In genomic region chr1:200636681-200637080, GRCh38 we compare ENCODE assay signal across 29 cellular contexts.
"Had no signal": no experiment of that assay in that cellular context is flagged by ENCODE, and none has a peak within 500 bp of the region (broad histone marks: within the 10 kb centered on the region; RNA-seq: fewer than 3 reads in every experiment).

No MANE protein-coding gene starts in this region.

- H3K27ac ChIP-seq: coronary artery, dorsolateral prefrontal cortex, epithelial cell of prostate, esophagus muscularis mucosa, esophagus squamous epithelium, foreskin keratinocyte, gastrocnemius medialis, gastroesophageal sphincter, heart left ventricle, heart right ventricle, hepatocyte had no signal

- H3K9me3 Mint-ChIP-seq: dendritic cell treated with granulocyte-macrophage colony-stimulating factor and Interleukin-4, amounts not matched to agents 40 ng/mL and 50 ng/mL, for 4 days; effector memory CD8-positive, alpha-beta T cell; endodermal cell had no signal

- ATAC-seq: effector memory CD8-positive, alpha-beta T cell; esophagus mucosa; foreskin keratinocyte; gastrocnemius medialis; gastroesophageal sphincter; heart left ventricle; heart right ventricle had no signal

- H3K4me2 ChIP-seq: hepatocyte had no signal

- H2AFZ ChIP-seq: hepatocyte had no signal

- H3K9me3 ChIP-seq: esophagus muscularis mucosa, esophagus squamous epithelium, gastrocnemius medialis, gastroesophageal sphincter, heart left ventricle, heart right ventricle had no signal

- H3K27me3 ChIP-seq: dorsolateral prefrontal cortex, esophagus muscularis mucosa, esophagus squamous epithelium, foreskin keratinocyte, gastrocnemius medialis, gastroesophageal sphincter, heart left ventricle, heart right ventricle, hepatocyte had no signal

- FAIRE-seq: endometrium, endothelial cell of umbilical vein, frontal cortex had no signal

- H3K79me2 ChIP-seq: hepatocyte had no signal

- H3K4me3 ChIP-seq: coronary artery, dorsolateral prefrontal cortex, esophagus muscularis mucosa, esophagus squamous epithelium, gastrocnemius medialis, gastroesophageal sphincter, heart left ventricle, heart right ventricle, hepatocyte had no signal

- H3K4me1 ChIP-seq: esophagus muscularis mucosa, gastroesophageal sphincter had no signal

- H3K27me3 Mint-ChIP-seq: dendritic cell treated with granulocyte-macrophage colony-stimulating factor and Interleukin-4, amounts not matched to agents 40 ng/mL and 50 ng/mL, for 4 days; effector memory CD8-positive, alpha-beta T cell had no signal

- H3K27ac Mint-ChIP-seq: dendritic cell treated with granulocyte-macrophage colony-stimulating factor and Interleukin-4, amounts not matched to agents 40 ng/mL and 50 ng/mL, for 4 days; effector memory CD8-positive, alpha-beta T cell; endodermal cell had no signal

- DNase-seq: cortex of kidney; dermis blood vessel endothelial cell; dorsolateral prefrontal cortex; effector CD4-positive, alpha-beta T cell; effector CD8-positive, alpha-beta T cell; effector memory CD4-positive, alpha-beta T cell; effector memory CD8-positive, alpha-beta T cell; endodermal cell; erythroblast; esophagus squamous epithelium; foreskin fibroblast; foreskin keratinocyte; foreskin melanocyte; gastrocnemius medialis; glutamatergic neuron; head of caudate nucleus; heart left ventricle; heart right ventricle; hippocampal formation had no signal

- H3K36me3 ChIP-seq: esophagus squamous epithelium, gastrocnemius medialis had no signal

- H3K4me3 Mint-ChIP-seq: dendritic cell treated with granulocyte-macrophage colony-stimulating factor and Interleukin-4, amounts not matched to agents 40 ng/mL and 50 ng/mL, for 4 days; effector memory CD8-positive, alpha-beta T cell; endodermal cell had no signal
